In genomic region chr12:120496353-120497340, GRCh38 we compare ENCODE assay signal across 8 cellular contexts. TPM values are rescaled to one million over a fixed set of nuclear protein-coding genes. Genes with fewer than 3 reads are reported as not detected.
DNase-seq lines count a peak whose midpoint lies in the region; ATAC-seq and TF ChIP-seq lines count a peak whose summit lies in the region.

No MANE protein-coding gene starts in this region.

- intact Hi-C loops in activated naive CD4-positive, alpha-beta T cell treated with anti-CD3 and anti-CD28 coated beads for 36 hours (cut with micrococcal nuclease) = loop anchor here (1.0 to 2.0 kb wide), 7 partner anchors 27 to 190 kb away; partner anchors contain the start of genes COX6A1, GATC, MLEC and POP5
- intact Hi-C loops in testis (cut with DNase I; ENCODE audit: low total_unique reads) = no loop called here

- no peak for TF ChIP-seq POLR2A in testis (IDR thresholded peaks at IDR 0.05)

- WGBS in testis, 2 donors = 0 to 1% methylated on average over 31 to 46 of the region's 49 CpGs

- H3K4me3 Mint-ChIP-seq in activated naive CD4-positive, alpha-beta T cell treated with anti-CD3 and anti-CD28 coated beads for 36 hours = peak overlapping the region; percentile 84

- H3K4me1 Mint-ChIP-seq in activated naive CD4-positive, alpha-beta T cell treated with anti-CD3 and anti-CD28 coated beads for 36 hours (ENCODE audit: low read depth) = peaks cover 21% of the 10 kb centered on the region

- CTCF ChIA-PET in activated naive CD4-positive, alpha-beta T cell treated with anti-CD3 and anti-CD28 coated beads for 36 hours (lab: Charles Lee) = interaction anchor here (0.6 to 2.2 kb wide), 9 partner anchors 9 to 289 kb away, joined by 3 to 11 read pairs (median 3); partner anchors contain the start of genes COQ5 and SRSF9

- no peaks in the 10 kb centered on the region for H3K27me3 ChIP-seq in testis

- ATAC-seq in HG03097 (IDR thresholded peaks at IDR 0.05; ENCODE audit: low FRiP score, unreplicated experiment) = peak; percentile 14

- H3K27ac ChIP-seq in testis = peak overlapping the region; percentile 94 to 95

- H3K27me3 Mint-ChIP-seq in activated naive CD4-positive, alpha-beta T cell treated with anti-CD3 and anti-CD28 coated beads for 36 hours (ENCODE audit: low read depth) = no peaks in the 10 kb centered on the region

- DNase-seq in SIG-M5 treated with dmso at 0.1 percent for 504 hours (lab: John Stamatoyannopoulos, UW; ENCODE audit: unreplicated experiment) (peak; percentile 79), SIG-M5 (lab: John Stamatoyannopoulos, UW) (no peak), RKO (ENCODE audit: low spot score) (peak; percentile 72), globus pallidus (ENCODE audit: low spot score) (peak; percentile 84), occipital lobe (lab: John Stamatoyannopoulos, UW) (peak; percentile 75), testis (peak; percentile 84)
- DNase-seq in activated naive CD4-positive, alpha-beta T cell treated with anti-CD3 and anti-CD28 coated beads for 36 hours = peak; percentile 62

- no peaks in the 10 kb centered on the region for H3K9me3 Mint-ChIP-seq in activated naive CD4-positive, alpha-beta T cell treated with anti-CD3 and anti-CD28 coated beads for 36 hours

- peak overlapping the region; percentile 96 to 100 for H3K4me3 ChIP-seq in testis

- H3K36me3 Mint-ChIP-seq in activated naive CD4-positive, alpha-beta T cell treated with anti-CD3 and anti-CD28 coated beads for 36 hours (ENCODE audit: low read depth) = peaks cover 9% of the 10 kb centered on the region

- H3K27ac Mint-ChIP-seq in activated naive CD4-positive, alpha-beta T cell treated with anti-CD3 and anti-CD28 coated beads for 36 hours = peak overlapping the region; percentile 77

- no peaks in the 10 kb centered on the region for H3K9me3 ChIP-seq in testis

- no peaks in the 10 kb centered on the region for H3K36me3 ChIP-seq in testis (ENCODE audit: low read depth, missing control alignments)

- no peak for TF ChIP-seq CTCF in testis (IDR thresholded peaks at IDR 0.05)

- H3K4me1 ChIP-seq in testis = peaks cover 27% of the 10 kb centered on the region

RNA-seq across cellular contexts. Expression of gene DYNLL1, which starts 0.7 kb away (rescaled TPM):
- total RNA-seq in activated naive CD4-positive, alpha-beta T cell treated with anti-CD3 and anti-CD28 coated beads for 36 hours = 10 to 100 TPM; 93.4 to 93.5 TPM
- total RNA-seq in occipital lobe (252 TPM), testis (100 to 1,000 TPM; 404 to 461 TPM)
- 725 TPM for polyA plus RNA-seq in testis (ENCODE audit: insufficient read depth, low read depth, low replicate concordance)

RNA-seq across cellular contexts. Expression of gene SRSF9, which starts 27.1 kb away (rescaled TPM):
- 100 to 1,000 TPM; 164 to 171 TPM for total RNA-seq in activated naive CD4-positive, alpha-beta T cell treated with anti-CD3 and anti-CD28 coated beads for 36 hours
- total RNA-seq in occipital lobe (87.8 TPM), testis (100 to 1,000 TPM; 199 to 238 TPM)
- polyA plus RNA-seq in testis (ENCODE audit: insufficient read depth, low read depth, low replicate concordance) = 202 TPM

RNA-seq across cellular contexts. Expression of gene COQ5, which starts 32.3 kb away (rescaled TPM):
- total RNA-seq in activated naive CD4-positive, alpha-beta T cell treated with anti-CD3 and anti-CD28 coated beads for 36 hours = 10 to 100 TPM; 29.5 TPM
- total RNA-seq in occipital lobe (20.6 TPM), testis (10 to 100 TPM; 31.3 to 37.4 TPM)
- 51.0 TPM for polyA plus RNA-seq in testis (ENCODE audit: insufficient read depth, low read depth, low replicate concordance)

RNA-seq across cellular contexts. Expression of gene RNF10, which starts 37.5 kb away (rescaled TPM):
- total RNA-seq in activated naive CD4-positive, alpha-beta T cell treated with anti-CD3 and anti-CD28 coated beads for 36 hours = 100 to 1,000 TPM; 159 to 166 TPM
- 77.7 TPM for total RNA-seq in occipital lobe
- 100 to 1,000 TPM; 307 to 370 TPM for total RNA-seq in testis
- polyA plus RNA-seq in testis (ENCODE audit: insufficient read depth, low read depth, low replicate concordance) = 340 TPM

RNA-seq across cellular contexts. Expression of gene GATC, which starts 50.4 kb away (rescaled TPM):
- total RNA-seq in activated naive CD4-positive, alpha-beta T cell treated with anti-CD3 and anti-CD28 coated beads for 36 hours = 10 to 100 TPM; 33.1 to 35.3 TPM
- total RNA-seq in occipital lobe (27.6 TPM), testis (10 to 100 TPM; 17.5 to 20.9 TPM)
- 10.8 TPM for polyA plus RNA-seq in testis (ENCODE audit: insufficient read depth, low read depth, low replicate concordance)
